ENCODE assay signal across 10 cellular contexts in genomic region chr7:8418627-8419245, GRCh38. TPM values are rescaled to one million over a fixed set of nuclear protein-coding genes. Genes with fewer than 3 reads are reported as not detected.
DNase-seq lines count a peak whose midpoint lies in the region; TF ChIP-seq lines count a peak whose summit lies in the region.
"Had no signal": no experiment of that assay in that cellular context is flagged by ENCODE, and none has a peak within 500 bp of the region (broad histone marks: within the 10 kb centered on the region; RNA-seq: fewer than 3 reads in every experiment).

No MANE protein-coding gene starts in this region.

- no peak overlapping the region for H3K9ac ChIP-seq in SK-N-SH

- H3K36me3 ChIP-seq in HAP-1 (replicated peaks) = no peaks in the 10 kb centered on the region
- no peaks in the 10 kb centered on the region for H3K36me3 ChIP-seq in SK-N-SH (replicated peaks in 1 of 2; ENCODE audit: control insufficient read depth in 1 of 2, insufficient read depth in 2 of 2, low read length in 1 of 2)

- in situ Hi-C loops in HAP-1 (cut with MboI; ENCODE audit: low sequenced_read_pairs) = no loop called here

- H3K4me3 ChIP-seq in HAP-1 (no peak overlapping the region), SK-N-SH (ENCODE audit: low read depth in 2 of 2, low read length in 1 of 2) (no peak overlapping the region; a peak in 1 of 4 replicates)
- H3K4me3 ChIP-seq: skin epidermis had no signal

- no peaks in the 10 kb centered on the region for H3F3A ChIP-seq in SK-N-SH (replicated peaks; ENCODE audit: insufficient read depth)

- H3K9me3 ChIP-seq in HAP-1 = no peaks in the 10 kb centered on the region
- H3K9me3 ChIP-seq in SK-N-SH = no peaks in the 10 kb centered on the region

- DNase-seq in ELR (ENCODE audit: low read depth) = peak; percentile 65
- peak; percentile 58 to 84 for DNase-seq in HAP-1 (ENCODE audit: low spot score in 2 of 2)
- peak; percentile 44 for DNase-seq in MV-4-11 (lab: John Stamatoyannopoulos, UW)
- DNase-seq in SK-N-SH = peak; percentile 60
- peak; percentile 49 for DNase-seq in ecto neural progenitor cell (ENCODE audit: low spot score)
- DNase-seq in mucosa of gallbladder (ENCODE audit: low spot score) = peak; percentile 59
- DNase-seq in SKM-1 treated with dmso at 0.1 percent for 144 hours (lab: John Stamatoyannopoulos, UW; ENCODE audit: unreplicated experiment) = no peak

- no peaks in the 10 kb centered on the region for H3K9me2 ChIP-seq in SK-N-SH

- no peak overlapping the region for H3K4me2 ChIP-seq in SK-N-SH

- 0% methylated on average over 1 of the region's 1 CpG for WGBS in SK-N-SH (ENCODE audit: low lambda C conversion rate)

- no peak overlapping the region for H2AFZ ChIP-seq in SK-N-SH (ENCODE audit: low read depth)

- H3K79me2 ChIP-seq in SK-N-SH (ENCODE audit: insufficient read depth) = no peaks in the 10 kb centered on the region

- H3K27me3 ChIP-seq in HAP-1 (ENCODE audit: low read depth) (no peaks in the 10 kb centered on the region), SK-N-SH (ENCODE audit: insufficient read depth) (no peaks in the 10 kb centered on the region)

- H3K27ac ChIP-seq in 22Rv1 (no peak overlapping the region), SK-N-SH (ENCODE audit: low read depth in 2 of 2, low read length in 1 of 2) (no peak overlapping the region)
- H3K27ac ChIP-seq: skin epidermis had no signal

- POLR2A ChIA-PET in SK-N-SH (lab: Yijun Ruan, JAX) = interaction anchor here (0.5 kb wide), 1 partner anchor 249 kb away, joined by 3 read pairs; no protein-coding TSS in a partner anchor

- CTCF ChIA-PET in SK-N-SH (lab: Yijun Ruan, JAX) = interaction anchor here (0.6 to 7.1 kb wide), 56 partner anchors 8 to 1993 kb away, joined by 3 to 66 read pairs (median 3); partner anchors contain the start of gene NXPH1

- TF ChIP-seq CTCF in 22Rv1 (IDR thresholded peaks at IDR 0.05) (peak; percentile 91), SK-N-SH (IDR thresholded peaks at IDR 0.05) (peak; percentile 98)

- H4K20me1 ChIP-seq in SK-N-SH (ENCODE audit: insufficient read depth) = no peaks in the 10 kb centered on the region

- TF ChIP-seq EP300 in SK-N-SH (IDR thresholded peaks at IDR 0.05; ENCODE audit: borderline replicate concordance in 1 of 2, low read depth in 1 of 2, low read length in 1 of 2) = no peak

- peak; percentile 96 for TF ChIP-seq RAD21 in SK-N-SH (IDR thresholded peaks at IDR 0.05; ENCODE audit: low read length)

- H3K4me1 ChIP-seq in HAP-1 (peaks cover 5% of the 10 kb centered on the region), SK-N-SH (ENCODE audit: control insufficient read depth in 1 of 2, insufficient read depth in 2 of 2, low read depth in 1 of 2, low read length in 1 of 2) (no peaks in the 10 kb centered on the region; a peak in 1 of 4 replicates)

TF ChIP-seq in SK-N-SH, 30 proteins besides CTCF, POLR2A, EP300 and RAD21:
- TF ChIP-seq SMC3 (IDR thresholded peaks at IDR 0.05; ENCODE audit: low read depth, low read length) (peak; percentile 80), YY1 (IDR thresholded peaks at IDR 0.05; ENCODE audit: low read depth) (no peak), RCOR1 (IDR thresholded peaks at IDR 0.05; ENCODE audit: low read length) (0 out of 2 replicates have a peak, but pooled peaks have one; percentile 24), RFX5 (IDR thresholded peaks at IDR 0.05; ENCODE audit: low read length) (peak; percentile 19; the same call in 1 of the 2 replicates)

RNA-seq across cellular contexts. Expression of gene NXPH1, which starts 14.7 kb away (rescaled TPM):
- not detected in 2 replicates for polyA plus RNA-seq in SK-N-SH (2012; rRNA removed)
- 0.01 and 0.16 TPM in 2 replicates for polyA plus RNA-seq in SK-N-SH (2012; cell fraction: cytosol; rRNA removed)
- not detected in 2 replicates for polyA plus RNA-seq in SK-N-SH (2012; cell fraction: nucleus; rRNA removed)
- total RNA-seq in mucosa of gallbladder = 0.95 TPM
- polyA plus RNA-seq: IgD-negative memory B cell had no signal
